Comparison of ENCODE assay signal across 8 cellular contexts in the genomic region with DNA sequence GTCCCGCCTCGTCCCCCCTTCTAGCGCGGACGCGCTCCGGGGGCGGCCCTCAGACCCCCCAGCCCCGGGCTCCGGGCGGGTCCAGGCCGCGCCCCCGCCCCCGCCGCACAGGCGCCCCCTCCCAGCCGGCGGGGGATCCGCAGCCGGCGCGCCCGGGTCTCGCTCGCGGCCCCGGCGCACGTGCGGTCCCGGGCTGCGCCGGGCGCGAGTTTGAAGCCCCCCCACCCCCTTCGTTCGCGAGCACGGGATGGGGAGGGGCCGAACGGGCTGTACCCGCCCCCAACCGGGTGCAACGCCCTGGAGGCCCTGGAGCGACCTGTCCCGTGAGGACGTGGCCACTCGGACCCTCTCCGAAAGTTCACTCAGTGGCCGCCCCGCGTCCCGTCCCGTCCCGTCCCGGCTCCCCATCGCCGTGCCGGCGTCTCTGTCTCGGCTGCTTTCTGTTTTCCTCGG. TPM values are rescaled to one million over a fixed set of nuclear protein-coding genes. Genes with fewer than 3 reads are reported as not detected.
A peak's percentile ranks its signal among the peaks of the same experiment; 100 is the strongest.
DNase-seq lines count a peak whose midpoint lies in the region; ATAC-seq, FAIRE-seq and TF ChIP-seq lines count a peak whose summit lies in the region.

No MANE protein-coding gene starts in this region.

- no peaks in the 10 kb centered on the region for H3K36me3 ChIP-seq in HAP-1 (replicated peaks)

- H3K9me3 Mint-ChIP-seq in activated T-helper 1 cell treated with anti-CD3 and anti-CD28 coated beads, Interleukin-12 subunit alpha, Interleukin-12 subunit beta, Interleukin-2, Interleukin-4 antibody, amounts not matched to agents 30 ng/mL and 10 ng/mL and 1 ng/mL, durations not matched to agents 14 hours and 24 hours and 36 hours = no peaks in the 10 kb centered on the region

- intact Hi-C loops in activated T-helper 1 cell treated with anti-CD3 and anti-CD28 coated beads, Interleukin-12 subunit alpha, Interleukin-12 subunit beta, Interleukin-2, Interleukin-4 antibody, amounts not matched to agents 30 ng/mL and 10 ng/mL and 1 ng/mL, durations not matched to agents 14 hours and 24 hours and 36 hours (cut with micrococcal nuclease) = loop anchor here (2.0 kb wide), 1 partner anchor 415 kb away; the partner anchor contains the start of gene IPO13
- intact Hi-C loops in left ventricle myocardium superior (cut with micrococcal nuclease) = no loop called here

- TF ChIP-seq CTCF in AG09309 (IDR thresholded peaks at IDR 0.05; ENCODE audit: control insufficient read depth, insufficient read depth, low read depth, low read length, missing control alignments) = peak; percentile 2
- no peak for TF ChIP-seq CTCF in retinal pigment epithelial cell (conservative IDR thresholded peaks at IDR 0.05; ENCODE audit: low read depth, low read length)

- in situ Hi-C loops in HAP-1 (cut with MboI; ENCODE audit: low sequenced_read_pairs) = loop anchor here (25.0 kb wide), 1 partner anchor 406 kb away; the partner anchor contains the start of genes ARTN and IPO13

- no peaks in the 10 kb centered on the region for H3K27me3 ChIP-seq in HAP-1 (ENCODE audit: low read depth)

- ATAC-seq in left ventricle myocardium superior = peak; percentile 9
- ATAC-seq in HG02852 (IDR thresholded peaks at IDR 0.05; ENCODE audit: unreplicated experiment) = no peak
- no peak for ATAC-seq in GM19455 (IDR thresholded peaks at IDR 0.05; ENCODE audit: unreplicated experiment)

- H3K27ac Mint-ChIP-seq in activated T-helper 1 cell treated with anti-CD3 and anti-CD28 coated beads, Interleukin-12 subunit alpha, Interleukin-12 subunit beta, Interleukin-2, Interleukin-4 antibody, amounts not matched to agents 30 ng/mL and 10 ng/mL and 1 ng/mL, durations not matched to agents 14 hours and 24 hours and 36 hours = peak overlapping the region; percentile 67

- peak overlapping the region; percentile 86 for H3K4me3 Mint-ChIP-seq in activated T-helper 1 cell treated with anti-CD3 and anti-CD28 coated beads, Interleukin-12 subunit alpha, Interleukin-12 subunit beta, Interleukin-2, Interleukin-4 antibody, amounts not matched to agents 30 ng/mL and 10 ng/mL and 1 ng/mL, durations not matched to agents 14 hours and 24 hours and 36 hours

- H3K4me3 ChIP-seq in AG09309 (ENCODE audit: control insufficient read depth, low read depth, low read length) = peak overlapping the region; percentile 86
- peak overlapping the region; percentile 59 for H3K4me3 ChIP-seq in HAP-1
- H3K4me3 ChIP-seq in retinal pigment epithelial cell (ENCODE audit: low read length) = peak overlapping the region; percentile 75

- DNase-seq in AG09309 (ENCODE audit: low read depth) (no peak), HAP-1 (ENCODE audit: low spot score in 2 of 2) (peak; percentile 26 to 73), left ventricle myocardium superior (peak; percentile 51), retinal pigment epithelial cell (ENCODE audit: low read depth) (no peak), GM19239 (ENCODE audit: insufficient read length, low spot score) (no peak)
- DNase-seq in activated T-helper 1 cell treated with anti-CD3 and anti-CD28 coated beads, Interleukin-12 subunit alpha, Interleukin-12 subunit beta, Interleukin-2, Interleukin-4 antibody, amounts not matched to agents 30 ng/mL and 10 ng/mL and 1 ng/mL, durations not matched to agents 14 hours and 24 hours and 36 hours (ENCODE audit: low spot score) = no peak

- H3K27me3 Mint-ChIP-seq in activated T-helper 1 cell treated with anti-CD3 and anti-CD28 coated beads, Interleukin-12 subunit alpha, Interleukin-12 subunit beta, Interleukin-2, Interleukin-4 antibody, amounts not matched to agents 30 ng/mL and 10 ng/mL and 1 ng/mL, durations not matched to agents 14 hours and 24 hours and 36 hours (ENCODE audit: insufficient read depth) = peaks cover 41% of the 10 kb centered on the region

- FAIRE-seq in GM19239 (lab: Jason Lieb, UNC) = no peak

- H3K36me3 Mint-ChIP-seq in activated T-helper 1 cell treated with anti-CD3 and anti-CD28 coated beads, Interleukin-12 subunit alpha, Interleukin-12 subunit beta, Interleukin-2, Interleukin-4 antibody, amounts not matched to agents 30 ng/mL and 10 ng/mL and 1 ng/mL, durations not matched to agents 14 hours and 24 hours and 36 hours (ENCODE audit: low read depth) = peaks cover 3% of the 10 kb centered on the region

- no peaks in the 10 kb centered on the region for H3K9me3 ChIP-seq in HAP-1

- peaks cover 7% of the 10 kb centered on the region for H3K4me1 ChIP-seq in HAP-1

- H3K4me1 Mint-ChIP-seq in activated T-helper 1 cell treated with anti-CD3 and anti-CD28 coated beads, Interleukin-12 subunit alpha, Interleukin-12 subunit beta, Interleukin-2, Interleukin-4 antibody, amounts not matched to agents 30 ng/mL and 10 ng/mL and 1 ng/mL, durations not matched to agents 14 hours and 24 hours and 36 hours (ENCODE audit: low read depth) = peaks cover 21% of the 10 kb centered on the region

RNA-seq across cellular contexts. Expression of gene PTPRF, which starts 0.8 kb away (rescaled TPM):
- 0.69 and 0.93 TPM in 2 replicates for total RNA-seq in activated T-helper 1 cell treated with anti-CD3 and anti-CD28 coated beads, Interleukin-12 subunit alpha, Interleukin-12 subunit beta, Interleukin-2, Interleukin-4 antibody, amounts not matched to agents 30 ng/mL and 10 ng/mL and 1 ng/mL, durations not matched to agents 14 hours and 24 hours and 36 hours
- 7.0 TPM for total RNA-seq in left ventricle myocardium superior

Comparison
In these comparisons a context has a peak if more than half of its experiments do, and no peak if none do; other contexts are left out.
1. DNase-seq: peak in HAP-1 (2 of 2) and left ventricle myocardium superior (single experiment); none in AG09309 (single experiment), activated T-helper 1 cell treated with anti-CD3 and anti-CD28 coated beads, Interleukin-12 subunit alpha, Interleukin-12 subunit beta, Interleukin-2, Interleukin-4 antibody, amounts not matched to agents 30 ng/mL and 10 ng/mL and 1 ng/mL, durations not matched to agents 14 hours and 24 hours and 36 hours (single experiment), retinal pigment epithelial cell (single experiment) and GM19239 (single experiment).
2. Peak in every context shown above with its lines, with median percentiles within 50 percentile points of each other: H3K4me3 ChIP-seq.